8 cellular contexts compared by ENCODE assay signal in the genomic region with DNA sequence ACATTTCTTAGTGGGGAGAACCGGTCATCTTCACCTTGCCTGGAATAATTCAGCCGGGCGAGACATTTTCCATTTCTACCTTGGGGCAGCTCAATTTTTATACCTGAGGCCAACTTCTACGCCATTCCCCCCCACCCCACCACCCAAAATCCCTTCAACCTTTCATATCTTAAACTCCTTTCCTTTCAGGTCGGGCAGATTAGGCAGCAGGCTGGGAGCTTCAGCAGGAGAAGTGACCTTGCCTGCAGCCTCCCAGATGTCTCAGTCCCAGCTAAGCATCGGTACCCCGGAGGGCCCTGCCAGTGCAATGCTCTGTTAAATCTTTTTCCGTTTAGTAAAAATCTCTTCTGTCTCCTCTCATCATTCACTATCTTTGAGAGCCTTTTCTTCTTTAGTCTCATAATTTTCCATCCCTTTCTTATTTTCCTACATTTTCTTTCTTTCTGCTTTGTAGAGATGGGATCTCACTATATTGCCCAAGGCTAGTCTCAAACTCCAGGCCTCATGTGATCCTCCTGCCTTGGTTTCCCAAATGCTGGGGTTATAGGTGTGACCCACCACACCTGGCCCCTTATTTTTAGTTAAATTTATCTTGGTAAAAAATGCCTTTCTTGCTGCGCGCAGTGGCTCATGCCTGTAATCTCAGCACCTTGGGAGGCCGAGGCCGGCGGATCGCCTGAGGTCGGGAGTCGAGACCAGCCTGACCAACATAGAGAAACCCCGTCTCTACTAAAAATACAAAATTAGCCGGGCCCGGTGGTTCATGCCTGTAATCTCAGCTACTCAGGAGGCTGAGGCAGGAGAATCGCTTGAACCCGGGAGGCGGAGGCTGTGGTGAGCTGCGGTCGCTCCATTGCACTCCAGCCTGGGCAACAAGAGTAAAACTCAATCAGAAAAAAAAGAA. TPM values are rescaled to one million over a fixed set of nuclear protein-coding genes. Genes with fewer than 3 reads are reported as not detected.
A peak's percentile ranks its signal among the peaks of the same experiment; 100 is the strongest.
DNase-seq lines count a peak whose midpoint lies in the region; ATAC-seq and TF ChIP-seq lines count a peak whose summit lies in the region.

No MANE protein-coding gene starts in this region.

- no peak for TF ChIP-seq CTCF in SU-DHL-6 (IDR thresholded peaks at IDR 0.05; ENCODE audit: insufficient read depth, low read length, poor library complexity, severe bottlenecking)

- no peaks in the 10 kb centered on the region for H3K36me3 ChIP-seq in SU-DHL-6 (ENCODE audit: low read length)

- no peaks in the 10 kb centered on the region for H3K4me1 ChIP-seq in right cardiac atrium (ENCODE audit: control insufficient read depth, insufficient read depth, low read length)

- peak overlapping the region; percentile 50 for H3K9ac ChIP-seq in SU-DHL-6 (ENCODE audit: low read length)

- H3K79me2 ChIP-seq in SU-DHL-6 (ENCODE audit: insufficient read depth, low read length) = peaks cover 4% of the 10 kb centered on the region; the same call in 1 of the 2 replicates

- no peak for ATAC-seq in right cardiac atrium
- ATAC-seq in HG03354 (IDR thresholded peaks at IDR 0.05; ENCODE audit: poor library complexity, severe bottlenecking, unreplicated experiment) = no peak

- H4K20me1 ChIP-seq in SU-DHL-6 (ENCODE audit: low read depth, low read length) = no peaks in the 10 kb centered on the region

- no peak overlapping the region for H2AFZ ChIP-seq in SU-DHL-6 (ENCODE audit: low read depth, low read length, severe bottlenecking)

- H3K4me2 ChIP-seq in SU-DHL-6 (ENCODE audit: low read depth, low read length, poor library complexity, severe bottlenecking) = peak overlapping the region; percentile 63

- 0 out of 2 replicates have a peak, but pooled peaks cover 3% of the 10 kb centered on the region for H3F3A ChIP-seq in SU-DHL-6 (ENCODE audit: insufficient read depth)

- WGBS in right cardiac atrium = 41% methylated on average over 24 of the region's 24 CpGs

- no peaks in the 10 kb centered on the region for H3K9me2 ChIP-seq in SU-DHL-6 (replicated peaks; ENCODE audit: insufficient read depth, low read length)

- DNase-seq in right cardiac atrium (peak in 1 of 3 donors; percentile 50), NCI-H1930 (lab: John Stamatoyannopoulos, UW) (no peak), AG20443 (ENCODE audit: low spot score) (no peak)
- no peak for DNase-seq in activated CD4-positive, CD25-positive, alpha-beta regulatory T cell (lab: John Stamatoyannopoulos, UW)

- intact Hi-C loops in right cardiac atrium (cut with DNase I) = loop anchor here in 3 of 4 donors (5.0 to 10.0 kb wide), 2 partner anchors 57 to 60 kb away; no protein-coding TSS in a partner anchor

- H3K27ac ChIP-seq in SU-DHL-6 (ENCODE audit: low read depth, low read length) = peak overlapping the region; percentile 31; the same call in 1 of the 2 replicates
- H3K27ac ChIP-seq in right cardiac atrium (ENCODE audit: low read length) = peak overlapping the region; percentile 67
- H3K27ac ChIP-seq in skin epidermis = peak overlapping the region in 20 of 21 experiments; percentile 25 to 91 (median 81)

- H3K4me3 ChIP-seq in GM08714 (ENCODE audit: low read length) = peak overlapping the region; percentile 94
- H3K4me3 ChIP-seq in SU-DHL-6 (ENCODE audit: insufficient read depth, low read length, poor library complexity, severe bottlenecking) = peak overlapping the region; percentile 49
- peak overlapping the region; percentile 88 for H3K4me3 ChIP-seq in right cardiac atrium (ENCODE audit: low read length)
- peak overlapping the region; percentile 39 to 73 (median 55) for H3K4me3 ChIP-seq in skin epidermis

- H3K9me3 ChIP-seq in SU-DHL-6 (ENCODE audit: insufficient read depth, low read length) (no peaks in the 10 kb centered on the region), right cardiac atrium (ENCODE audit: control insufficient read depth, low read length) (no peaks in the 10 kb centered on the region)

- H3K27me3 ChIP-seq in SU-DHL-6 (ENCODE audit: low read length) (no peaks in the 10 kb centered on the region), right cardiac atrium (ENCODE audit: control insufficient read depth, insufficient read depth) (no peaks in the 10 kb centered on the region)

RNA-seq across cellular contexts. Expression of gene SLC2A3, which starts 1.2 kb away (rescaled TPM):
- 10 to 100 TPM; 18.5 to 29.9 (median 25.1) TPM for total RNA-seq in right cardiac atrium
- polyA plus RNA-seq in right cardiac atrium = 13.6 TPM

Comparison
In these comparisons a context has a peak if more than half of its experiments do, and no peak if none do; other contexts are left out.
1. H3K27ac ChIP-seq: peak in every context shown above with its lines; median percentile 81 in skin epidermis; 67 in right cardiac atrium; 31 in SU-DHL-6.